12 cellular contexts compared by ENCODE assay signal in the genomic region with DNA sequence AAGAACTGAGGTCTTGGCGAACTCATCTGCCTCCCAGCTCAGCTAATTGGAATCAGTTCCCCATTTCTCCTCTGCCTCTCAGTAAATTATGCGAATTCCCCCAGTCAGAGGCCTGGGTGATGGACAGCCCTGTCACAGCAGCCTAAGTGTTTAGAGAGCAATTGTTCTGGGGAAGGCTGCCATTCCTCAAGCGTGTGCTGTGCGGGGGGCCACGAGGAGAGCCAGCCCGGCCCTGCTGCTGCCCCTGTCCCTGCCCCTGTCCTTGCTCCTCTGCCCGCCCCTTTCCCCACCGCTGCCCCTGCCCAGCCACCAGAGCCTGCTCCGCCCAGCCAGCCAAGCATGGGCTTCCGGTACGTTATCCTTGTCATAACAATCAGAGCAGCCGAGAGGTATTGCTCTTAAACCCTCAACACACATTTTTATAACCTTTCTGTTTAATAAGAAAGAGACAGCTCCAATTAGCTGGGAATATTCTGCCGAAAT. TPM values are rescaled to one million over a fixed set of nuclear protein-coding genes. Genes with fewer than 3 reads are reported as not detected.
DNase-seq lines count a peak whose midpoint lies in the region; ATAC-seq, FAIRE-seq and TF ChIP-seq lines count a peak whose summit lies in the region.
"Had no signal": no experiment of that assay in that cellular context is flagged by ENCODE, and none has a peak within 500 bp of the region (broad histone marks: within the 10 kb centered on the region; RNA-seq: fewer than 3 reads in every experiment).

No MANE protein-coding gene starts in this region.

- no peaks in the 10 kb centered on the region for H3K36me3 Mint-ChIP-seq in mesothelial cell of epicardium

- CTCF ChIA-PET in HepG2 (lab: Yijun Ruan, JAX; ENCODE audit: low intra/inter-chr PET ratio, low total read pairs): no interaction called here

- TF ChIP-seq RAD21 in HepG2 (CRISPR knock-in tag; IDR thresholded peaks at IDR 0.05): no peak

- no peak for FAIRE-seq in HepG2 (lab: Jason Lieb, UNC)
- FAIRE-seq: H54, keratinocyte had no signal

- TF ChIP-seq CTCF in HepG2 (CRISPR knock-in tag; IDR thresholded peaks at IDR 0.05): no peak
- no peak for TF ChIP-seq CTCF in right lobe of liver (IDR thresholded peaks at IDR 0.05)
- TF ChIP-seq CTCF in coronary artery (IDR thresholded peaks at IDR 0.05): no peak
- TF ChIP-seq CTCF in mesothelial cell of epicardium (IDR thresholded peaks at IDR 0.05; ENCODE audit: unreplicated experiment): no peak

- H3K9ac ChIP-seq in HepG2 (ENCODE audit: insufficient read depth, low read depth, low read length): no peak overlapping the region

- H2AFZ ChIP-seq in HepG2 (ENCODE audit: low read length): no peak overlapping the region

- H3K27me3 ChIP-seq in HepG2 (ENCODE audit: control insufficient read depth in 1 of 2, insufficient read depth in 2 of 2, low read length in 2 of 2) (peaks cover 2 to 48% of the 10 kb centered on the region in 2 experiments; a peak in 3 of 5 replicates), right lobe of liver (no peaks in the 10 kb centered on the region)

- ATAC-seq in HepG2 (peak; percentile 59), right lobe of liver (no peak), HG03108 (IDR thresholded peaks at IDR 0.05; ENCODE audit: unreplicated experiment) (no peak), GM18511 (IDR thresholded peaks at IDR 0.05; ENCODE audit: unreplicated experiment) (no peak)

- no peaks in the 10 kb centered on the region for H4K20me1 ChIP-seq in HepG2 (ENCODE audit: insufficient read depth, low read length)

- H3K4me3 ChIP-seq in HepG2 (replicated peaks in 1 of 3; ENCODE audit: insufficient read depth in 1 of 3, low read depth in 2 of 3, low read length in 3 of 3) (peak overlapping the region in 2 of 3 experiments; percentile 37 to 51; a peak in 4 of 6 replicates), right lobe of liver (no peak overlapping the region), coronary artery (peak overlapping the region; percentile 62)

- H3K36me3 ChIP-seq in HepG2 (replicated peaks in 1 of 2; ENCODE audit: control insufficient read depth in 1 of 2, insufficient read depth in 2 of 2, low read length in 2 of 2) (no peaks in the 10 kb centered on the region), right lobe of liver (no peaks in the 10 kb centered on the region)

- WGBS in HepG2 (ENCODE audit: low lambda C conversion rate): 9% methylated on average over 8 of the region's 13 CpGs
- WGBS in right lobe of liver (ENCODE audit: insufficient coverage, low coverage, low lambda C conversion rate, missing lambda C conversion rate): 19% methylated on average over 10 of the region's 13 CpGs

- no peaks in the 10 kb centered on the region for H3K9me3 Mint-ChIP-seq in mesothelial cell of epicardium

- DNase-seq in HepG2 (ENCODE audit: low spot score) (peak; percentile 12), right lobe of liver (no peak), coronary artery (ENCODE audit: low spot score) (no peak), mesothelial cell of epicardium (ENCODE audit: low spot score in 2 of 2, unreplicated experiment in 2 of 2) (peak in 1 of 2 experiments; percentile 61), LoVo (ENCODE audit: low spot score) (no peak)
- DNase-seq in effector CD8-positive, alpha-beta T cell (lab: John Stamatoyannopoulos, UW): no peak
- DNase-seq: NCI-H774; stimulated activated naive CD4-positive, alpha-beta T cell had no signal

- peak overlapping the region; percentile 83 for H3K27ac Mint-ChIP-seq in mesothelial cell of epicardium

- TF ChIP-seq EP300 in HepG2 (IDR thresholded peaks at IDR 0.05; ENCODE audit: low read depth in 2 of 2, low read length in 2 of 2): no peak
- TF ChIP-seq EP300 in HepG2 (CRISPR knock-in tag; IDR thresholded peaks at IDR 0.05; ENCODE audit: borderline replicate concordance): no peak

- TF ChIP-seq POLR2A in HepG2 (IDR thresholded peaks at IDR 0.05; ENCODE audit: insufficient read depth in 1 of 2, low read depth in 2 of 2, low read length in 2 of 2) (no peak), right lobe of liver (IDR thresholded peaks at IDR 0.05) (no peak)

- POLR2A ChIA-PET in HepG2 (lab: Yijun Ruan, JAX): no interaction called here

- intact Hi-C loops in HepG2 (cut with micrococcal nuclease; ENCODE audit: unreplicated experiment): loop anchor here (5.0 kb wide), 1 partner anchor 143 kb away; no protein-coding TSS in a partner anchor
- intact Hi-C loops in right lobe of liver (cut with DNase I): no loop called here

- H3K4me1 ChIP-seq in HepG2 (ENCODE audit: insufficient read depth, low read length) (peaks cover 40% of the 10 kb centered on the region), right lobe of liver (peaks cover 0 to 10% (median 0%) of the 10 kb centered on the region in 4 donors)

- H3K9me3 ChIP-seq in HepG2 (ENCODE audit: low read length) (no peaks in the 10 kb centered on the region), right lobe of liver (no peaks in the 10 kb centered on the region)

- H3K4me2 ChIP-seq in HepG2 (ENCODE audit: low read depth, low read length): peak overlapping the region; percentile 67

- no TSS peak for BruUV-seq in HepG2 (replicated peaks; lab: Mats Ljungman, UMichigan)

- H3K27ac ChIP-seq in HepG2 (ENCODE audit: extremely low read length, insufficient read depth, low read length) (no peak overlapping the region), right lobe of liver (no peak overlapping the region), coronary artery (peak overlapping the region in 1 of 2 donors; percentile 47)

- in situ Hi-C loops in HepG2 (cut with HindIII; ENCODE audit: extremely low pct_ligation_motif_present, low pct_unique_long_range_greater_than_20kb): no loop called here

- peak overlapping the region; percentile 54 for H3K4me3 Mint-ChIP-seq in mesothelial cell of epicardium

- peaks cover 20% of the 10 kb centered on the region for H3K27me3 Mint-ChIP-seq in mesothelial cell of epicardium (ENCODE audit: low read depth)

- no peaks in the 10 kb centered on the region for H3K79me2 ChIP-seq in HepG2 (ENCODE audit: insufficient read depth, low read length)

- H3K4me1 Mint-ChIP-seq in mesothelial cell of epicardium: peaks cover 49% of the 10 kb centered on the region

RNA-seq across cellular contexts. Expression of gene CACNA2D2, which starts 12.2 kb away (rescaled TPM):
- total RNA-seq in HepG2 (2016; rRNA removed; fragmentation: Illumina TruSeq; extraction: Trizol): not detected in 2 replicates
- total RNA-seq in HepG2 (2016; cell fraction: cytosol; rRNA removed; fragmentation: Illumina TruSeq; extraction: Trizol; ENCODE audit: low read depth): not detected in 2 replicates
- total RNA-seq in HepG2 (2016; cell fraction: insoluble cytoplasmic fraction; rRNA removed; fragmentation: Illumina TruSeq; extraction: Trizol): not detected in 2 replicates
- total RNA-seq in HepG2 (2016; cell fraction: membrane; rRNA removed; fragmentation: Illumina TruSeq; extraction: Trizol): not detected in 2 replicates
- not detected in 2 replicates for total RNA-seq in HepG2 (2016; cell fraction: nucleus; rRNA removed; fragmentation: Illumina TruSeq; extraction: Trizol)
- not detected in 2 replicates for polyA plus RNA-seq in HepG2 (2011; rRNA removed)
- 0.01 TPM in 1 of 2 replicates, not detected in the other for polyA plus RNA-seq in HepG2 (2011; cell fraction: cytosol; rRNA removed)
- 0.05 TPM in 1 of 2 replicates, not detected in the other for polyA plus RNA-seq in HepG2 (2011; cell fraction: nucleus; rRNA removed)
- polyA plus RNA-seq in HepG2 (2012): 0.07 and 0.15 TPM in 2 replicates
- not detected in 2 replicates for polyA plus RNA-seq in HepG2 (2016; cell fraction: cytosol; fragmentation: Illumina TruSeq; extraction: Trizol; ENCODE audit: low read depth)
- 0.19 TPM in 1 of 2 replicates, not detected in the other for polyA plus RNA-seq in HepG2 (2016; cell fraction: insoluble cytoplasmic fraction; fragmentation: Illumina TruSeq; extraction: Trizol; ENCODE audit: low read depth)
- not detected in 2 replicates for polyA plus RNA-seq in HepG2 (2016; cell fraction: membrane; fragmentation: Illumina TruSeq; extraction: Trizol; ENCODE audit: low read depth)
- not detected in 2 replicates for polyA plus RNA-seq in HepG2 (2016; cell fraction: nucleus; fragmentation: Illumina TruSeq; extraction: Trizol; ENCODE audit: insufficient read depth, low read depth)
- polyA minus RNA-seq in HepG2 (2011; rRNA and poly(A)+ RNA removed; ENCODE audit: low replicate concordance): 0.02 TPM in 1 of 2 replicates, not detected in the other
- polyA minus RNA-seq in HepG2 (2011; cell fraction: cytosol; rRNA and poly(A)+ RNA removed): not detected in 2 replicates
- not detected in 2 replicates for polyA minus RNA-seq in HepG2 (2011; cell fraction: nucleus; rRNA and poly(A)+ RNA removed)
- total RNA-seq in right lobe of liver: under 1 TPM in 5 of 6 experiments, not detected in 1; 0.06 to 0.39 (median 0.26) TPM
- total RNA-seq in mesothelial cell of epicardium: 9.9 to 10.8 TPM (median 9.9 TPM) in 3 replicates

RNA-seq across cellular contexts. Expression of gene C3orf18, which starts 51.9 kb away (rescaled TPM):
- 1.2 and 1.6 TPM in 2 replicates for total RNA-seq in HepG2 (2016; rRNA removed; fragmentation: Illumina TruSeq; extraction: Trizol)
- 1.2 and 1.5 TPM in 2 replicates for total RNA-seq in HepG2 (2016; cell fraction: cytosol; rRNA removed; fragmentation: Illumina TruSeq; extraction: Trizol; ENCODE audit: low read depth)
- 0.88 and 1.5 TPM in 2 replicates for total RNA-seq in HepG2 (2016; cell fraction: insoluble cytoplasmic fraction; rRNA removed; fragmentation: Illumina TruSeq; extraction: Trizol)
- 2.2 and 3.1 TPM in 2 replicates for total RNA-seq in HepG2 (2016; cell fraction: membrane; rRNA removed; fragmentation: Illumina TruSeq; extraction: Trizol)
- 0.97 and 1.1 TPM in 2 replicates for total RNA-seq in HepG2 (2016; cell fraction: nucleus; rRNA removed; fragmentation: Illumina TruSeq; extraction: Trizol)
- polyA plus RNA-seq in HepG2 (2011; rRNA removed): 4.6 and 4.8 TPM in 2 replicates
- polyA plus RNA-seq in HepG2 (2011; cell fraction: cytosol; rRNA removed): 3.8 and 4.2 TPM in 2 replicates
- 8.1 and 8.7 TPM in 2 replicates for polyA plus RNA-seq in HepG2 (2011; cell fraction: nucleus; rRNA removed)
- 1.7 and 1.8 TPM in 2 replicates for polyA plus RNA-seq in HepG2 (2012)
- polyA plus RNA-seq in HepG2 (2016; cell fraction: cytosol; fragmentation: Illumina TruSeq; extraction: Trizol; ENCODE audit: low read depth): 1.5 and 1.8 TPM in 2 replicates
- 0.85 and 1.2 TPM in 2 replicates for polyA plus RNA-seq in HepG2 (2016; cell fraction: insoluble cytoplasmic fraction; fragmentation: Illumina TruSeq; extraction: Trizol; ENCODE audit: low read depth)
- polyA plus RNA-seq in HepG2 (2016; cell fraction: membrane; fragmentation: Illumina TruSeq; extraction: Trizol; ENCODE audit: low read depth): 2.3 and 2.4 TPM in 2 replicates
- polyA plus RNA-seq in HepG2 (2016; cell fraction: nucleus; fragmentation: Illumina TruSeq; extraction: Trizol; ENCODE audit: insufficient read depth, low read depth): 1.6 and 2.3 TPM in 2 replicates
- 6.2 and 6.4 TPM in 2 replicates for polyA minus RNA-seq in HepG2 (2011; rRNA and poly(A)+ RNA removed; ENCODE audit: low replicate concordance)
- polyA minus RNA-seq in HepG2 (2011; cell fraction: cytosol; rRNA and poly(A)+ RNA removed): 1.5 and 2.3 TPM in 2 replicates
- polyA minus RNA-seq in HepG2 (2011; cell fraction: nucleus; rRNA and poly(A)+ RNA removed): 1.8 and 3.5 TPM in 2 replicates
- total RNA-seq in right lobe of liver: 1 to 10 TPM; 2.0 to 7.8 (median 2.8) TPM
- 12.7 to 15.1 TPM (median 12.8 TPM) in 3 replicates for total RNA-seq in mesothelial cell of epicardium

RNA-seq across cellular contexts. Expression of gene HEMK1, which starts 53.7 kb away (rescaled TPM):
- 6.3 and 9.8 TPM in 2 replicates for total RNA-seq in HepG2 (2016; rRNA removed; fragmentation: Illumina TruSeq; extraction: Trizol)
- 3.3 and 3.8 TPM in 2 replicates for total RNA-seq in HepG2 (2016; cell fraction: cytosol; rRNA removed; fragmentation: Illumina TruSeq; extraction: Trizol; ENCODE audit: low read depth)
- total RNA-seq in HepG2 (2016; cell fraction: insoluble cytoplasmic fraction; rRNA removed; fragmentation: Illumina TruSeq; extraction: Trizol): 4.7 and 8.7 TPM in 2 replicates
- total RNA-seq in HepG2 (2016; cell fraction: membrane; rRNA removed; fragmentation: Illumina TruSeq; extraction: Trizol): 6.7 and 7.4 TPM in 2 replicates
- total RNA-seq in HepG2 (2016; cell fraction: nucleus; rRNA removed; fragmentation: Illumina TruSeq; extraction: Trizol): 10.1 and 13.3 TPM in 2 replicates
- polyA plus RNA-seq in HepG2 (2011; rRNA removed): 12.6 and 16.2 TPM in 2 replicates
- 6.7 and 8.8 TPM in 2 replicates for polyA plus RNA-seq in HepG2 (2011; cell fraction: cytosol; rRNA removed)
- polyA plus RNA-seq in HepG2 (2011; cell fraction: nucleus; rRNA removed): 54.5 and 63.4 TPM in 2 replicates
- 7.1 and 8.2 TPM in 2 replicates for polyA plus RNA-seq in HepG2 (2012)
- polyA plus RNA-seq in HepG2 (2016; cell fraction: cytosol; fragmentation: Illumina TruSeq; extraction: Trizol; ENCODE audit: low read depth): 4.2 and 5.6 TPM in 2 replicates
- polyA plus RNA-seq in HepG2 (2016; cell fraction: insoluble cytoplasmic fraction; fragmentation: Illumina TruSeq; extraction: Trizol; ENCODE audit: low read depth): 3.7 and 6.3 TPM in 2 replicates
- 4.9 TPM in 2 replicates for polyA plus RNA-seq in HepG2 (2016; cell fraction: membrane; fragmentation: Illumina TruSeq; extraction: Trizol; ENCODE audit: low read depth)
- polyA plus RNA-seq in HepG2 (2016; cell fraction: nucleus; fragmentation: Illumina TruSeq; extraction: Trizol; ENCODE audit: insufficient read depth, low read depth): 20.5 and 21.1 TPM in 2 replicates
- 15.2 and 19.7 TPM in 2 replicates for polyA minus RNA-seq in HepG2 (2011; rRNA and poly(A)+ RNA removed; ENCODE audit: low replicate concordance)
- polyA minus RNA-seq in HepG2 (2011; cell fraction: cytosol; rRNA and poly(A)+ RNA removed): 2.2 and 4.5 TPM in 2 replicates
- 25.0 and 25.6 TPM in 2 replicates for polyA minus RNA-seq in HepG2 (2011; cell fraction: nucleus; rRNA and poly(A)+ RNA removed)
- total RNA-seq in right lobe of liver: 10 to 100 TPM; 10.5 to 19.4 (median 14.0) TPM
- total RNA-seq in mesothelial cell of epicardium: 32.1 to 34.1 TPM (median 32.8 TPM) in 3 replicates

Comparison
In these comparisons a context has a peak if more than half of its experiments do, and no peak if none do; other contexts are left out.
1. H3K4me3 ChIP-seq: peak in HepG2 (2 of 3) and coronary artery (single experiment); none in right lobe of liver (0 of 3).